Comparison of ENCODE assay signal across 24 cellular contexts in the genomic region with DNA sequence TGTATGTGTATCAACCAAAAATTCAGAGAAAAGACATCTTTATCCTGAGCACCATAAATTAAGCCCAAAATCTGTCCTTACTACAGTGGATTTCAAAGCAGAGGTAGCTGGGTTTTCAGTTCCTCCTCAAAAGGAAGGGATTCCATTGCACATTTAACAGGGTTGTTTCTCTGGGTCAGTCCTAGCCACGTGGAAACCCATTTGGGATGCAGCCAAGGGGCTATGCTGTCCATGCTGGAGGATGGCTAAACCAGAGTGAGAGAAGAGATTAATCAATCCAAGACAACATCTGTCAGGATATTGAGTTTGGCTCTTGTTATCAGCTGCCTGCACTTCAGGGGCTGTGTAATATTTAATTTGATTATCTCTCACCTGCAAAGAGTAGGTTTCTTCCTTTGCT. TPM values are rescaled to one million over a fixed set of nuclear protein-coding genes. Genes with fewer than 3 reads are reported as not detected.
"Had no signal": no experiment of that assay in that cellular context is flagged by ENCODE, and none has a peak within 500 bp of the region (broad histone marks: within the 10 kb centered on the region; RNA-seq: fewer than 3 reads in every experiment).

No MANE protein-coding gene starts in this region.

- H3K27me3 Mint-ChIP-seq: dendritic cell treated with granulocyte-macrophage colony-stimulating factor and Interleukin-4, amounts not matched to agents 40 ng/mL and 50 ng/mL, for 4 days; memory B cell; type B pancreatic cell had no signal

- H3K36me3 Mint-ChIP-seq: memory B cell; natural killer cell; stimulated activated effector memory CD8-positive, alpha-beta T cell treated with anti-CD3 and anti-CD28 coated beads, Interleukin-12 subunit alpha, Interleukin-12 subunit beta, amount 100 ng/mL, for 72 hours had no signal

- H3K27ac Mint-ChIP-seq: dendritic cell treated with granulocyte-macrophage colony-stimulating factor and Interleukin-4, amounts not matched to agents 40 ng/mL and 50 ng/mL, for 4 days; endodermal cell; memory B cell; natural killer cell; stimulated activated effector memory CD8-positive, alpha-beta T cell treated with anti-CD3 and anti-CD28 coated beads, Interleukin-12 subunit alpha, Interleukin-12 subunit beta, amount 100 ng/mL, for 72 hours; type B pancreatic cell had no signal

- H3K4me3 Mint-ChIP-seq: dendritic cell treated with granulocyte-macrophage colony-stimulating factor and Interleukin-4, amounts not matched to agents 40 ng/mL and 50 ng/mL, for 4 days; endodermal cell; memory B cell; natural killer cell; stimulated activated effector memory CD8-positive, alpha-beta T cell treated with anti-CD3 and anti-CD28 coated beads, Interleukin-12 subunit alpha, Interleukin-12 subunit beta, amount 100 ng/mL, for 72 hours; type B pancreatic cell had no signal

- H3K4me1 Mint-ChIP-seq: memory B cell; natural killer cell; stimulated activated effector memory CD8-positive, alpha-beta T cell treated with anti-CD3 and anti-CD28 coated beads, Interleukin-12 subunit alpha, Interleukin-12 subunit beta, amount 100 ng/mL, for 72 hours had no signal

- DNase-seq: effector CD8-positive, alpha-beta T cell; endodermal cell; foreskin fibroblast; gastrocnemius medialis; heart left ventricle; kidney; natural killer cell; occipital lobe; ovary; psoas muscle; right cardiac atrium; sigmoid colon; stimulated activated CD4-positive, alpha-beta T cell treated with anti-CD3 and anti-CD28 coated beads, Interleukin-2, amount 100 ng/mL, for 24 hours; stimulated activated CD4-positive, alpha-beta T cell treated with anti-CD3 and anti-CD28 coated beads, Interleukin-4, amount 100 ng/mL, for 24 hours; stimulated activated naive CD4-positive, alpha-beta T cell treated with Interleukin-2 at 50 U/mL for 16 hours; testis; tibial artery had no signal

- ATAC-seq: esophagus mucosa; gastrocnemius medialis; heart left ventricle; left lobe of liver; natural killer cell; psoas muscle; right cardiac atrium; stimulated activated effector memory CD8-positive, alpha-beta T cell treated with anti-CD3 and anti-CD28 coated beads, Interleukin-12 subunit alpha, Interleukin-12 subunit beta, amount 100 ng/mL, for 72 hours had no signal

- H3K9me3 Mint-ChIP-seq: endodermal cell, type B pancreatic cell had no signal

RNA-seq across cellular contexts. Expression of a gene that starts 28.1 kb away (rescaled TPM):
- total RNA-seq: mononuclear cell, natural killer cell had no signal
